In genomic region chr10:62614389-62615157, GRCh38 we compare ENCODE assay signal across 8 cellular contexts.
DNase-seq lines count a peak whose midpoint lies in the region; ATAC-seq and TF ChIP-seq lines count a peak whose summit lies in the region.

No MANE protein-coding gene starts in this region.

- no peaks in the 10 kb centered on the region for H3K9me3 Mint-ChIP-seq in naive thymus-derived CD8-positive, alpha-beta T cell

- peaks cover 4 to 9% (median 8%) of the 10 kb centered on the region in 5 donors for H3K27me3 Mint-ChIP-seq in naive thymus-derived CD8-positive, alpha-beta T cell

- H3K36me3 Mint-ChIP-seq in naive thymus-derived CD8-positive, alpha-beta T cell: no peaks in the 10 kb centered on the region

- peaks cover 2 to 25% (median 9%) of the 10 kb centered on the region in 4 donors for H3K4me1 Mint-ChIP-seq in naive thymus-derived CD8-positive, alpha-beta T cell

- H3K4me3 Mint-ChIP-seq in naive thymus-derived CD8-positive, alpha-beta T cell: no peak overlapping the region

- in situ Hi-C loops in ACHN (cut with HindIII; ENCODE audit: low pct_ligation_motif_present, low pct_unique_long_range_greater_than_20kb, low sequenced_read_pairs): loop anchor here (25.0 kb wide), 1 partner anchor 198 kb away; the partner anchor contains the start of genes ADO and EGR2

- DNase-seq in Daoy (ENCODE audit: low read depth) (peak; percentile 44), GM20000 (ENCODE audit: low spot score) (peak; percentile 38), HPDE6-E6E7 (ENCODE audit: extremely low spot score) (peak; percentile 39), ecto neural progenitor cell (ENCODE audit: low spot score) (peak; percentile 17), NCI-H2196 treated with DMSO at 0.1 percent for 48 hours (lab: John Stamatoyannopoulos, UW; ENCODE audit: unreplicated experiment) (no peak), NOMO-1 (lab: John Stamatoyannopoulos, UW; ENCODE audit: unreplicated experiment in 2 of 2) (no peak), ACHN (no peak)
- no peak for DNase-seq in naive thymus-derived CD8-positive, alpha-beta T cell

- POLR2A ChIA-PET in naive thymus-derived CD8-positive, alpha-beta T cell (lab: Charles Lee): no interaction called here

- no peak overlapping the region for H3K27ac Mint-ChIP-seq in naive thymus-derived CD8-positive, alpha-beta T cell

- TF ChIP-seq CTCF in GM20000 (IDR thresholded peaks at IDR 0.05; ENCODE audit: extremely low read depth, missing control alignments): no peak

- ATAC-seq in naive thymus-derived CD8-positive, alpha-beta T cell: no peak

Comparison
In these comparisons a context has a peak if more than half of its experiments do, and no peak if none do; other contexts are left out.
1. DNase-seq: peak in Daoy (single experiment), GM20000 (single experiment), HPDE6-E6E7 (single experiment) and ecto neural progenitor cell (single experiment); none in NCI-H2196 treated with DMSO at 0.1 percent for 48 hours (single experiment), naive thymus-derived CD8-positive, alpha-beta T cell (0 of 10), NOMO-1 (0 of 2) and ACHN (single experiment).